Comparison of ENCODE assay signal across 20 cellular contexts in genomic region chr10:12509794-12510100, GRCh38.
DNase-seq lines count a peak whose midpoint lies in the region; ATAC-seq and TF ChIP-seq lines count a peak whose summit lies in the region.
"Had no signal": no experiment of that assay in that cellular context is flagged by ENCODE, and none has a peak within 500 bp of the region (broad histone marks: within the 10 kb centered on the region; RNA-seq: fewer than 3 reads in every experiment).

No MANE protein-coding gene starts in this region.

- no peak overlapping the region for H3K4me3 ChIP-seq in coronary artery
- H3K4me3 ChIP-seq: A549, SJSA1 had no signal

- no peaks in the 10 kb centered on the region for H3K36me3 Mint-ChIP-seq in activated T-cell treated with anti-CD3 and anti-CD28 coated beads, Interleukin-2, amount 50 U/mL, for 24 hours (ENCODE audit: low read depth)
- peaks cover 5% of the 10 kb centered on the region for H3K36me3 Mint-ChIP-seq in activated T-cell treated with anti-CD3 and anti-CD28 coated beads, Interleukin-2, amount 50 U/mL, for 4 hours (ENCODE audit: insufficient read depth)
- peaks cover 0 to 2% (median 0%) of the 10 kb centered on the region in 3 donors for H3K36me3 Mint-ChIP-seq in naive thymus-derived CD8-positive, alpha-beta T cell

- H3K27ac ChIP-seq in coronary artery (no peak overlapping the region), RWPE1 (no peak overlapping the region)
- H3K27ac ChIP-seq: A549, SJSA1 had no signal

- no peak for ATAC-seq in activated T-cell treated with anti-CD3 and anti-CD28 coated beads, Interleukin-2, amount 50 U/mL, for 4 hours
- ATAC-seq in GM19438 (IDR thresholded peaks at IDR 0.05; ENCODE audit: low read depth, unreplicated experiment) = peak; percentile 13
- no peak for ATAC-seq in naive thymus-derived CD8-positive, alpha-beta T cell
- ATAC-seq: A549, PC-3 had no signal

- no peak overlapping the region for H3K4me3 Mint-ChIP-seq in activated T-cell treated with anti-CD3 and anti-CD28 coated beads, Interleukin-2, amount 50 U/mL, for 24 hours
- H3K4me3 Mint-ChIP-seq in activated T-cell treated with anti-CD3 and anti-CD28 coated beads, Interleukin-2, amount 50 U/mL, for 4 hours = no peak overlapping the region
- H3K4me3 Mint-ChIP-seq in naive thymus-derived CD8-positive, alpha-beta T cell = peak overlapping the region in 2 of 10 donors; percentile 8 to 14
- H3K4me3 Mint-ChIP-seq: H9 had no signal

- H3K27me3 Mint-ChIP-seq in activated T-cell treated with anti-CD3 and anti-CD28 coated beads, Interleukin-2, amount 50 U/mL, for 24 hours = no peaks in the 10 kb centered on the region
- H3K27me3 Mint-ChIP-seq in activated T-cell treated with anti-CD3 and anti-CD28 coated beads, Interleukin-2, amount 50 U/mL, for 4 hours (ENCODE audit: low read depth) = no peaks in the 10 kb centered on the region
- no peaks in the 10 kb centered on the region for H3K27me3 Mint-ChIP-seq in naive thymus-derived CD8-positive, alpha-beta T cell
- H3K27me3 Mint-ChIP-seq: CD4-positive, CD25-positive, alpha-beta regulatory T cell had no signal

- DNase-seq in activated T-cell treated with anti-CD3 and anti-CD28 coated beads, Interleukin-2, amount 50 U/mL, for 24 hours = no peak
- DNase-seq in activated T-cell treated with anti-CD3 and anti-CD28 coated beads, Interleukin-2, amount 50 U/mL, for 4 hours = no peak
- DNase-seq in coronary artery (ENCODE audit: low spot score) (peak; percentile 1), RWPE1 (ENCODE audit: low spot score) (no peak), GM10266 (ENCODE audit: extremely low spot score) (no peak)
- DNase-seq in naive thymus-derived CD8-positive, alpha-beta T cell = no peak
- DNase-seq in activated effector memory CD4-positive, alpha-beta T cell treated with Interleukin-2 at 50 U/mL for 16 hours = no peak
- DNase-seq: Calu3, DMS53, H9, KG1, NCI-H1436, NCI-H2029, NCI-H2171, NCI-H748 treated with DMSO at 0.1 percent for 48 hours, PC-3 had no signal

- POLR2A ChIA-PET in naive thymus-derived CD8-positive, alpha-beta T cell (lab: Charles Lee) = interaction anchor here (0.6 kb wide), 1 partner anchor 648 kb away, joined by 3 read pairs; no protein-coding TSS in a partner anchor
- POLR2A ChIA-PET in RWPE1 (lab: Yijun Ruan, JAX; ENCODE audit: low non-redundant PET) = no interaction called here

- TF ChIP-seq CTCF in coronary artery (IDR thresholded peaks at IDR 0.05) (no peak), RWPE1 (conservative IDR thresholded peaks at IDR 0.05; ENCODE audit: low read depth) (no peak), GM10266 (IDR thresholded peaks at IDR 0.05; ENCODE audit: control insufficient read depth, insufficient read depth, low read depth, missing control alignments) (no peak)

- peak overlapping the region; percentile 44 for H3K27ac Mint-ChIP-seq in activated T-cell treated with anti-CD3 and anti-CD28 coated beads, Interleukin-2, amount 50 U/mL, for 24 hours
- H3K27ac Mint-ChIP-seq in naive thymus-derived CD8-positive, alpha-beta T cell = peak overlapping the region in 8 of 10 donors; percentile 2 to 74 (median 48)

- CTCF ChIA-PET in RWPE1 (lab: Yijun Ruan, JAX) = no interaction called here

- no peaks in the 10 kb centered on the region for H3K9me3 Mint-ChIP-seq in activated T-cell treated with anti-CD3 and anti-CD28 coated beads, Interleukin-2, amount 50 U/mL, for 24 hours
- no peaks in the 10 kb centered on the region for H3K9me3 Mint-ChIP-seq in activated T-cell treated with anti-CD3 and anti-CD28 coated beads, Interleukin-2, amount 50 U/mL, for 4 hours
- H3K9me3 Mint-ChIP-seq in naive thymus-derived CD8-positive, alpha-beta T cell = no peaks in the 10 kb centered on the region
- H3K9me3 Mint-ChIP-seq: CD4-positive, CD25-positive, alpha-beta regulatory T cell had no signal

- peaks cover 63% of the 10 kb centered on the region for H3K4me1 Mint-ChIP-seq in activated T-cell treated with anti-CD3 and anti-CD28 coated beads, Interleukin-2, amount 50 U/mL, for 24 hours (ENCODE audit: low read depth)
- H3K4me1 Mint-ChIP-seq in activated T-cell treated with anti-CD3 and anti-CD28 coated beads, Interleukin-2, amount 50 U/mL, for 4 hours (ENCODE audit: low read depth) = peaks cover 55% of the 10 kb centered on the region
- peaks cover 28 to 76% (median 60%) of the 10 kb centered on the region in 4 donors for H3K4me1 Mint-ChIP-seq in naive thymus-derived CD8-positive, alpha-beta T cell
